In the genomic region with DNA sequence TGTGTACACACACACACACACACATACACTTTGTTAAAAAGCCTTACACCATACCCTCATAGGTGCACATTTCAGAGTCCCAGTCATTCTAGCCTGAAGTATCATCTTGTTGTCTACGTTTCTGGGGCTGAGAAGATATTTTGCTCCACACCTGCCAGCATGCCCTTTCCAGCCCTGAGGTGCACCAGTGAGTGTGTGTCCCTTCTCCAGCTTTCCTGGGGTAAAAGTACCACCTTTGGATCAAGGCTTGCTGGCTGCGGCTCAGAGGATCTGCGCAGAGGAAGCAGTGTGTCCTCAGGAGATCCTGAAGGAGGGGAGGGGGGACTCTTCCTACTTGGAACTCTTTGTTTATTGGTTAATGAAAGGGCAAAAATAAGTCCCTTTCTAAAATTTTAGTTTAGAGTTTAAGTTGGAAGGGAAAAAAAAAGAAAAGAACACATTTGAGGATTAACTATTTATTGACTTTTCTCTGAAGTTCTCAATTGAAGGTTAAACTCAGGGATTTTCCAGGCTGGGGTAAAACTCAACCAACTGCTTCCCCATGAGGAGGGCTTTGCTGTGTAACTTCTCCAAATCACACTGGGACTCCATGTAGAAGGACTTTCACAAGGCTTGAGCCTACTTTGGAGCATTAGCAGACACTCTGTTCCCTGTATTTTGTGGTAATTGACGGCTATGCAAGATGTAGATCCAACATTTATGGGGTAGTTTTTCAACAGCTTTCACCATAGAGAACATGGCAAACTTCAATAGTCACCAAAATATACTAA, we compare ENCODE assay signal across 8 cellular contexts.
A peak's percentile ranks its signal among the peaks of the same experiment; 100 is the strongest.
DNase-seq lines count a peak whose midpoint lies in the region; ATAC-seq, FAIRE-seq and TF ChIP-seq lines count a peak whose summit lies in the region.

No MANE protein-coding gene starts in this region.

- H3K4me1 Mint-ChIP-seq in nephron progenitor cell = peaks cover 56% of the 10 kb centered on the region

- H3K4me1 ChIP-seq in BLaER1 treated with 17β-estradiol and CSF1 and Interleukin-3, amounts not matched to agents 10 nM and 100 nM = peaks cover 67 to 96% (median 78%) of the 10 kb centered on the region in 10 experiments

- peaks cover 6% of the 10 kb centered on the region for H3K27me3 Mint-ChIP-seq in nephron progenitor cell (ENCODE audit: low read depth, poor library complexity)

- peaks cover 0 to 40% (median 27%) of the 10 kb centered on the region in 11 experiments; a peak in 16 of 22 replicates for H3K27me3 ChIP-seq in BLaER1 treated with 17β-estradiol and CSF1 and Interleukin-3, amounts not matched to agents 10 nM and 100 nM

- H3K27ac Mint-ChIP-seq in nephron progenitor cell = no peak overlapping the region

- peak overlapping the region; percentile 65 to 92 (median 84); a peak in 20 of 22 replicates for H3K4me2 ChIP-seq in BLaER1 treated with 17β-estradiol and CSF1 and Interleukin-3, amounts not matched to agents 10 nM and 100 nM

- no peaks in the 10 kb centered on the region for H3K36me3 Mint-ChIP-seq in nephron progenitor cell (ENCODE audit: low read depth)

- no peak for ATAC-seq in GM21515 (IDR thresholded peaks at IDR 0.05; ENCODE audit: unreplicated experiment)

- H3K9me3 Mint-ChIP-seq in nephron progenitor cell = no peaks in the 10 kb centered on the region

- DNase-seq in Kasumi-1 (lab: John Stamatoyannopoulos, UW) (peak; percentile 4 to 12), dermis blood vessel endothelial cell (peak; percentile 67), nephron progenitor cell (no peak), COR-L47 (lab: John Stamatoyannopoulos, UW) (no peak), D721Med (ENCODE audit: insufficient read length, low spot score) (no peak)
- no peak for DNase-seq in central memory CD4-positive, alpha-beta T cell

- H3K9me3 ChIP-seq in BLaER1 treated with 17β-estradiol and CSF1 and Interleukin-3, amounts not matched to agents 10 nM and 100 nM (replicated peaks in 1 of 11) = peaks cover 0 to 9% (median 0%) of the 10 kb centered on the region in 11 experiments; a peak in 6 of 22 replicates

- no peak for FAIRE-seq in D721Med (lab: Jason Lieb, UNC)

- no peaks in the 10 kb centered on the region for H4K20me1 ChIP-seq in BLaER1 treated with 17β-estradiol and CSF1 and Interleukin-3, amounts not matched to agents 10 nM and 100 nM

- H3K27ac ChIP-seq in BLaER1 treated with 17β-estradiol and CSF1 and Interleukin-3, amounts not matched to agents 10 nM and 100 nM = peak overlapping the region in 10 of 11 experiments; percentile 21 to 94 (median 69); a peak in 14 of 22 replicates

- H3K9ac ChIP-seq in BLaER1 treated with 17β-estradiol and CSF1 and Interleukin-3, amounts not matched to agents 10 nM and 100 nM = peak overlapping the region in 10 of 11 experiments; percentile 30 to 85 (median 53); a peak in 13 of 22 replicates

- H3K4me3 Mint-ChIP-seq in nephron progenitor cell = peak overlapping the region; percentile 88

- H3K4me3 ChIP-seq in BLaER1 treated with 17β-estradiol and CSF1 and Interleukin-3, amounts not matched to agents 10 nM and 100 nM = peak overlapping the region; percentile 43 to 73 (median 61); a peak in 15 of 20 replicates

- no peak for TF ChIP-seq CTCF in nephron progenitor cell (IDR thresholded peaks at IDR 0.05)
- no peak for TF ChIP-seq CTCF in D721Med (IDR thresholded peaks at IDR 0.05; ENCODE audit: insufficient read depth, missing control alignments)

- H3K36me3 ChIP-seq in BLaER1 treated with 17β-estradiol and CSF1 and Interleukin-3, amounts not matched to agents 10 nM and 100 nM = peaks cover 0 to 14% (median 0%) of the 10 kb centered on the region in 11 experiments; a peak in 3 of 22 replicates

Comparison
In these comparisons a context has a peak if more than half of its experiments do, and no peak if none do; other contexts are left out.
1. DNase-seq: peak in Kasumi-1 (2 of 2) and dermis blood vessel endothelial cell (single experiment); none in nephron progenitor cell (single experiment), COR-L47 (single experiment), central memory CD4-positive, alpha-beta T cell (single experiment) and D721Med (single experiment).